In the genomic region with DNA sequence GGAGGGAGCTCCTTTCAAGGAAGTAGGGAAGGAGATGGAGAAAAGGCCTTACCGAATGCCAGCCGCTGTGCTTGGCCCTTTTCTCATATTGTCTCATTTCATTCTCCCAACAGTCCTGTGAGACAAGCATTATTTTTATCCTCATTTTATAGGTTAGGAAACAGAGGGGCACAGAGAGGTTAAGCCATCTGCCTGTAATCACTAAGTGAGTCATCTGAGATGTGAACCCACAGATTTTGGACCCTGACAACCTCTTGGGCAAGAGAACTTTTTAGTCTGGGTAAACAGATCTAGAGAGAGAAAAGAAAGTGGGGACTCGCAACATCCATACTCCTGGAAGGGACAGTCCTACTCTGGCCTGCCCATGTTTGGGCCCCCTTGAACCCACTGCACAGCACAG, we compare ENCODE assay signal across 21 cellular contexts.
"Had no signal": no experiment of that assay in that cellular context is flagged by ENCODE, and none has a peak within 500 bp of the region (broad histone marks: within the 10 kb centered on the region; RNA-seq: fewer than 3 reads in every experiment).

No MANE protein-coding gene starts in this region.

- H3K4me3 ChIP-seq: dorsolateral prefrontal cortex, heart right ventricle, left lung, lung, mucosa of descending colon, neural progenitor cell, ovary, tibial nerve had no signal

- H3K9me3 Mint-ChIP-seq: central memory CD8-positive, alpha-beta T cell; naive thymus-derived CD8-positive, alpha-beta T cell; neural progenitor cell; stimulated activated memory B cell treated with anti-CD40 and anti-IgM and Interleukin-4, amounts not matched to agents 10 μg/mL and 1 μg/mL and 100 μg/mL, for 72 hours; stimulated activated naive CD8-positive, alpha-beta T cell treated with anti-CD3 and anti-CD28 coated beads, Interleukin-15, Interleukin-2, amounts not matched to agents 100 ng/mL and 50 ng/mL, for 24 hours had no signal

- H3K27me3 Mint-ChIP-seq: central memory CD8-positive, alpha-beta T cell; naive thymus-derived CD8-positive, alpha-beta T cell; progenitor cell of endocrine pancreas; stimulated activated memory B cell treated with anti-CD40 and anti-IgM and Interleukin-4, amounts not matched to agents 10 μg/mL and 1 μg/mL and 100 μg/mL, for 72 hours; stimulated activated naive CD8-positive, alpha-beta T cell treated with anti-CD3 and anti-CD28 coated beads, Interleukin-15, Interleukin-2, amounts not matched to agents 100 ng/mL and 50 ng/mL, for 24 hours had no signal

- H3K27ac Mint-ChIP-seq: neural progenitor cell; progenitor cell of endocrine pancreas; stimulated activated memory B cell treated with anti-CD40 and anti-IgM and Interleukin-4, amounts not matched to agents 10 μg/mL and 1 μg/mL and 100 μg/mL, for 72 hours; stimulated activated naive CD8-positive, alpha-beta T cell treated with anti-CD3 and anti-CD28 coated beads, Interleukin-15, Interleukin-2, amounts not matched to agents 100 ng/mL and 50 ng/mL, for 24 hours had no signal

- ATAC-seq: heart right ventricle; left lung; mucosa of descending colon; naive thymus-derived CD8-positive, alpha-beta T cell; right cardiac atrium; stimulated activated memory B cell treated with anti-CD40 and anti-IgM and Interleukin-4, amounts not matched to agents 10 μg/mL and 1 μg/mL and 100 μg/mL, for 72 hours had no signal

- H3K27ac ChIP-seq: dorsolateral prefrontal cortex, left lung, neural progenitor cell, ovary, tibial nerve had no signal

- H3K27me3 ChIP-seq: heart right ventricle, left lung, neural progenitor cell, ovary, tibial nerve had no signal

- DNase-seq: cortex of kidney; dorsolateral prefrontal cortex; effector CD8-positive, alpha-beta T cell; heart right ventricle; hypothalamus; left lung; mesendoderm; mucosa of descending colon; naive thymus-derived CD8-positive, alpha-beta T cell; nucleus accumbens; ovary; right cardiac atrium; stimulated activated CD4-positive, alpha-beta T cell treated with anti-CD3 and anti-CD28 coated beads, Interleukin-4, amount 100 ng/mL, for 1 hour; stimulated activated CD8-positive, alpha-beta memory T cell treated with anti-CD3 and anti-CD28 coated beads, Interleukin-4, amount 100 ng/mL, for 48 hours had no signal

- H3K4me3 Mint-ChIP-seq: central memory CD8-positive, alpha-beta T cell; naive thymus-derived CD8-positive, alpha-beta T cell; neural progenitor cell; stimulated activated memory B cell treated with anti-CD40 and anti-IgM and Interleukin-4, amounts not matched to agents 10 μg/mL and 1 μg/mL and 100 μg/mL, for 72 hours; stimulated activated naive CD8-positive, alpha-beta T cell treated with anti-CD3 and anti-CD28 coated beads, Interleukin-15, Interleukin-2, amounts not matched to agents 100 ng/mL and 50 ng/mL, for 24 hours had no signal

- H3K36me3 Mint-ChIP-seq: naive thymus-derived CD8-positive, alpha-beta T cell; neural progenitor cell; stimulated activated memory B cell treated with anti-CD40 and anti-IgM and Interleukin-4, amounts not matched to agents 10 μg/mL and 1 μg/mL and 100 μg/mL, for 72 hours had no signal

- H3K36me3 ChIP-seq: left lung, neural progenitor cell, ovary, tibial nerve had no signal

- H3K9me3 ChIP-seq: heart right ventricle, left lung, mucosa of descending colon, ovary, tibial nerve had no signal

- H3K4me1 ChIP-seq: tibial nerve had no signal
